In the genomic region with DNA sequence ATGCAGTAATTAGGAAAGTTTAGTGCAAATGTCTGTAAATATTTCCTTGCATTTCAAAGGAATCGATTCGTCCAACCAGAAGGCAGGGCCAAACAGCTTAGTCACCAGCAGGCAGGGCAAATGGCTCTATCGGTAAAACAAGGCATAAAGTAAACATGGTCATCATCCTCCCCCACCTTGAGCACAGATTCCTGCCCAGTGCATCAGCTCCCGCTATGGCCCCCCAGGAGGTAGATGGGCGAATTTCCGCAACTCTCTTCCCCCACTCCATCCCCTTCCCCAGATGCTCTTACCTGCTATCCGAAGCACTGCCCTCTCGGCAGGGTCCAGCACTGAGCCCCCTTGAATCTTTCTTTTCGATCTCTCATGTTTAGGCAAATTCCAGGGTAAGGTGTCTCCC, we compare ENCODE assay signal across 8 cellular contexts.
DNase-seq lines count a peak whose midpoint lies in the region; ATAC-seq and TF ChIP-seq lines count a peak whose summit lies in the region.

No MANE protein-coding gene starts in this region.

- DNase-seq in AG08395 (ENCODE audit: low spot score), result peak; percentile 31
- DNase-seq in mesenchymal stem cell, result peak; percentile 68
- no peak for DNase-seq in upper lobe of right lung
- no peak for DNase-seq in GM19238 (ENCODE audit: insufficient read length, low spot score)
- no peak for DNase-seq in 8988T

- H3K4ac ChIP-seq in mesenchymal stem cell (ENCODE audit: low read depth in 1 of 2, low read length in 2 of 2), result peak overlapping the region in 1 of 2 experiments; percentile 75

- H2BK12ac ChIP-seq in mesenchymal stem cell (ENCODE audit: low read length in 2 of 2), result no peak overlapping the region

- peak overlapping the region; percentile 57 for H2BK120ac ChIP-seq in mesenchymal stem cell (ENCODE audit: low read depth, low read length)

- H4K91ac ChIP-seq in mesenchymal stem cell (ENCODE audit: low read length), result peak overlapping the region; percentile 4

- H3K27me3 ChIP-seq in mesenchymal stem cell (ENCODE audit: control insufficient read depth in 1 of 2, insufficient read depth in 1 of 2, low read length in 2 of 2), result no peaks in the 10 kb centered on the region
- no peaks in the 10 kb centered on the region for H3K27me3 ChIP-seq in upper lobe of right lung

- H3K9ac ChIP-seq in mesenchymal stem cell (ENCODE audit: low read length), result peak overlapping the region; percentile 89

- under 1% methylated on average over 9 of the region's 9 CpGs for WGBS in mesenchymal stem cell

- H3K27ac ChIP-seq in cingulate gyrus (ENCODE audit: low read depth, low read length), result peak overlapping the region; percentile 79
- H3K27ac ChIP-seq in mesenchymal stem cell (ENCODE audit: low read length, poor library complexity, severe bottlenecking), result peak overlapping the region; percentile 66
- no peak overlapping the region for H3K27ac ChIP-seq in upper lobe of right lung

- peaks cover 6 to 19% of the 10 kb centered on the region in 2 experiments for H3K36me3 ChIP-seq in mesenchymal stem cell (ENCODE audit: control insufficient read depth in 1 of 2, insufficient read depth in 2 of 2, low read depth in 1 of 2, low read length in 2 of 2)
- H3K36me3 ChIP-seq in upper lobe of right lung, result no peaks in the 10 kb centered on the region

- no peak overlapping the region for H4K8ac ChIP-seq in mesenchymal stem cell (ENCODE audit: low read length)

- H3K9me3 ChIP-seq in mesenchymal stem cell (ENCODE audit: control insufficient read depth, low read length) (no peaks in the 10 kb centered on the region), upper lobe of right lung (no peaks in the 10 kb centered on the region)

- intact Hi-C loops in upper lobe of right lung (cut with DNase I), result no loop called here

- ATAC-seq in HG02678 (IDR thresholded peaks at IDR 0.05; ENCODE audit: unreplicated experiment), result peak; percentile 1
- ATAC-seq in upper lobe of right lung, result peak; percentile 37
- no peak for ATAC-seq in GM21447 (IDR thresholded peaks at IDR 0.05; ENCODE audit: unreplicated experiment)

- no peak for TF ChIP-seq CTCF in upper lobe of right lung (IDR thresholded peaks at IDR 0.05)

- no peak overlapping the region for H3K23ac ChIP-seq in mesenchymal stem cell (ENCODE audit: low read length in 2 of 2)

- H2BK5ac ChIP-seq in mesenchymal stem cell (ENCODE audit: low read depth, low read length, poor library complexity, severe bottlenecking), result no peak overlapping the region

- peak overlapping the region; percentile 65 for H2BK15ac ChIP-seq in mesenchymal stem cell (ENCODE audit: low read depth, poor library complexity, severe bottlenecking)

- no peak overlapping the region for H2AK5ac ChIP-seq in mesenchymal stem cell (ENCODE audit: low read length, severe bottlenecking)

- peak overlapping the region; percentile 63 for H3K4me2 ChIP-seq in mesenchymal stem cell (ENCODE audit: low read length, poor library complexity, severe bottlenecking)

- peaks cover under 1% of the 10 kb centered on the region for H3K79me1 ChIP-seq in mesenchymal stem cell (replicated peaks; ENCODE audit: low read length, poor library complexity, severe bottlenecking)

- peak overlapping the region; percentile 50 to 52 for H3K18ac ChIP-seq in mesenchymal stem cell (ENCODE audit: low read depth in 1 of 2, low read length in 2 of 2)

- H3K4me1 ChIP-seq in mesenchymal stem cell (ENCODE audit: control insufficient read depth, insufficient read depth, low read depth, low read length) (peaks cover 9% of the 10 kb centered on the region), upper lobe of right lung (peaks cover 14% of the 10 kb centered on the region)

- H3K4me3 ChIP-seq in mesenchymal stem cell (ENCODE audit: insufficient read depth in 1 of 2, low read depth in 1 of 2, low read length in 2 of 2), result peak overlapping the region; percentile 63 to 82
- H3K4me3 ChIP-seq in upper lobe of right lung, result peak overlapping the region; percentile 48

- peak overlapping the region in 1 of 2 experiments; percentile 9 for H3K14ac ChIP-seq in mesenchymal stem cell (ENCODE audit: low read length in 2 of 2)

- no peak overlapping the region for H2AFZ ChIP-seq in mesenchymal stem cell (ENCODE audit: low read depth, low read length)

Comparison
In these comparisons a context has a peak if more than half of its experiments do, and no peak if none do; other contexts are left out.
1. DNase-seq: peak in AG08395 (single experiment) and mesenchymal stem cell (single experiment); none in upper lobe of right lung (single experiment), GM19238 (single experiment) and 8988T (single experiment).